23 cellular contexts compared by ENCODE assay signal in genomic region chr5:157187046-157187754, GRCh38. TPM values are rescaled to one million over a fixed set of nuclear protein-coding genes. Genes with fewer than 3 reads are reported as not detected.
DNase-seq lines count a peak whose midpoint lies in the region; ATAC-seq, FAIRE-seq and TF ChIP-seq lines count a peak whose summit lies in the region.
"Had no signal": no experiment of that assay in that cellular context is flagged by ENCODE, and none has a peak within 500 bp of the region (broad histone marks: within the 10 kb centered on the region; RNA-seq: fewer than 3 reads in every experiment).

No MANE protein-coding gene starts in this region.

- no peaks in the 10 kb centered on the region for H3K27me3 Mint-ChIP-seq in activated CD4-positive, alpha-beta T cell treated with anti-CD3 and anti-CD28 coated beads, Interleukin-2, amount 10 ng/mL, durations not matched to agents 24 days and 14 days
- no peaks in the 10 kb centered on the region for H3K27me3 Mint-ChIP-seq in activated T-helper 17 cell treated with anti-CD3 and anti-CD28 coated beads, Interleukin-2, amount 50 U/mL, for 72 hours
- peaks cover 0 to 4% (median 0%) of the 10 kb centered on the region in 3 donors for H3K27me3 Mint-ChIP-seq in immature natural killer cell (ENCODE audit: low read depth in 3 of 3)

- peak; percentile 6 for ATAC-seq in activated T-helper 17 cell treated with anti-CD3 and anti-CD28 coated beads, Interleukin-2, amount 50 U/mL, for 72 hours (replicated peaks)
- ATAC-seq: A549, esophagus mucosa, gastroesophageal sphincter, K562, left lobe of liver had no signal

- DNase-seq in activated CD4-positive, alpha-beta T cell treated with anti-CD3 and anti-CD28 coated beads, Interleukin-2, amount 10 ng/mL, durations not matched to agents 24 days and 14 days: no peak
- no peak for DNase-seq in activated CD4-positive, alpha-beta T cell treated with anti-CD3 and anti-CD28 coated beads, Interleukin-2, amount 50 U/mL, for 48 hours
- DNase-seq in GM12891 (ENCODE audit: insufficient read length, low spot score): no peak
- no peak for DNase-seq in immature natural killer cell
- DNase-seq in SW 1271 (lab: John Stamatoyannopoulos, UW): no peak
- no peak for DNase-seq in SHP77 treated with DMSO at 0.1 percent for 48 hours (lab: John Stamatoyannopoulos, UW)
- no peak for DNase-seq in T-helper 9 cell
- DNase-seq: amygdala; caudate nucleus; GF-D8; NCI-H2081; small intestine; stimulated activated CD4-positive, alpha-beta T cell treated with anti-CD3 and anti-CD28 coated beads, Interleukin-2, amount 100 ng/mL, for 48 hours had no signal

- peaks cover 3% of the 10 kb centered on the region for H3K9me3 Mint-ChIP-seq in activated CD4-positive, alpha-beta T cell treated with anti-CD3 and anti-CD28 coated beads, Interleukin-2, amount 10 ng/mL, durations not matched to agents 24 days and 14 days
- H3K9me3 Mint-ChIP-seq in activated T-helper 17 cell treated with anti-CD3 and anti-CD28 coated beads, Interleukin-2, amount 50 U/mL, for 72 hours: no peaks in the 10 kb centered on the region
- no peaks in the 10 kb centered on the region for H3K9me3 Mint-ChIP-seq in immature natural killer cell

- intact Hi-C loops in activated CD4-positive, alpha-beta T cell treated with anti-CD3 and anti-CD28 coated beads, Interleukin-2, amount 10 ng/mL, durations not matched to agents 24 days and 14 days (cut with micrococcal nuclease): loop anchor here (10.0 kb wide), 1 partner anchor 82 kb away; the partner anchor contains the start of gene HAVCR2

- H3K36me3 Mint-ChIP-seq in activated CD4-positive, alpha-beta T cell treated with anti-CD3 and anti-CD28 coated beads, Interleukin-2, amount 10 ng/mL, durations not matched to agents 24 days and 14 days (ENCODE audit: low read depth): peaks cover 86% of the 10 kb centered on the region
- peaks cover 100% of the 10 kb centered on the region for H3K36me3 Mint-ChIP-seq in activated T-helper 17 cell treated with anti-CD3 and anti-CD28 coated beads, Interleukin-2, amount 50 U/mL, for 72 hours (ENCODE audit: low read depth)
- peaks cover 35 to 42% (median 35%) of the 10 kb centered on the region in 3 donors for H3K36me3 Mint-ChIP-seq in immature natural killer cell

- TF ChIP-seq POLR2A in GM12891 (IDR thresholded peaks at IDR 0.05; ENCODE audit: low read depth, low read length): no peak

- H3K4me1 Mint-ChIP-seq in activated CD4-positive, alpha-beta T cell treated with anti-CD3 and anti-CD28 coated beads, Interleukin-2, amount 10 ng/mL, durations not matched to agents 24 days and 14 days: peaks cover 56% of the 10 kb centered on the region
- H3K4me1 Mint-ChIP-seq in activated T-helper 17 cell treated with anti-CD3 and anti-CD28 coated beads, Interleukin-2, amount 50 U/mL, for 72 hours: peaks cover 37% of the 10 kb centered on the region
- peaks cover 91 to 96% of the 10 kb centered on the region in 2 donors for H3K4me1 Mint-ChIP-seq in immature natural killer cell

- peak overlapping the region; percentile 83 for H3K4me3 Mint-ChIP-seq in activated CD4-positive, alpha-beta T cell treated with anti-CD3 and anti-CD28 coated beads, Interleukin-2, amount 10 ng/mL, durations not matched to agents 24 days and 14 days
- peak overlapping the region; percentile 84 for H3K4me3 Mint-ChIP-seq in activated T-helper 17 cell treated with anti-CD3 and anti-CD28 coated beads, Interleukin-2, amount 50 U/mL, for 72 hours
- peak overlapping the region; percentile 10 to 85 (median 66) for H3K4me3 Mint-ChIP-seq in immature natural killer cell

- FAIRE-seq in GM12891 (lab: Jason Lieb, UNC): peak; percentile 28
- FAIRE-seq: A549, GM19239, K562, small intestine had no signal

- peak overlapping the region; percentile 92 for H3K27ac Mint-ChIP-seq in activated CD4-positive, alpha-beta T cell treated with anti-CD3 and anti-CD28 coated beads, Interleukin-2, amount 10 ng/mL, durations not matched to agents 24 days and 14 days
- peak overlapping the region; percentile 72 for H3K27ac Mint-ChIP-seq in activated T-helper 17 cell treated with anti-CD3 and anti-CD28 coated beads, Interleukin-2, amount 50 U/mL, for 72 hours
- H3K27ac Mint-ChIP-seq in immature natural killer cell: peak overlapping the region; percentile 62 to 90 (median 74)

TF ChIP-seq in GM12891, 5 proteins besides CTCF, POLR2A, EP300 and RAD21:
- no peak for TF ChIP-seq POLR2AphosphoS5 (IDR thresholded peaks at IDR 0.05; ENCODE audit: low read depth, low read length)
- TF ChIP-seq PAX5 (IDR thresholded peaks at IDR 0.05; ENCODE audit: insufficient read depth, low read length, severe bottlenecking): no peak
- TF ChIP-seq TAF1 (IDR thresholded peaks at IDR 0.05; ENCODE audit: low read depth, low read length): no peak
- TF ChIP-seq POU2F2 (IDR thresholded peaks at IDR 0.05; ENCODE audit: low read depth, low read length): no peak
- TF ChIP-seq SPI1 (IDR thresholded peaks at IDR 0.05; ENCODE audit: low read depth, low read length): no peak

RNA-seq across cellular contexts. Expression of gene ITK, which starts 6.6 kb away (rescaled TPM):
- 230 and 237 TPM in 2 replicates for total RNA-seq in activated CD4-positive, alpha-beta T cell treated with anti-CD3 and anti-CD28 coated beads, Interleukin-2, amount 10 ng/mL, durations not matched to agents 24 days and 14 days
- 1.1 TPM for polyA plus RNA-seq in GM12891 (2012; ENCODE audit: low read depth, missing spikeins)
- total RNA-seq in activated T-helper 17 cell treated with anti-CD3 and anti-CD28 coated beads, Interleukin-2, amount 50 U/mL, for 72 hours: 100 to 1,000 TPM; 144 to 277 TPM
- 10 to 100 TPM; 38.5 to 71.9 (median 54.6) TPM for polyA plus RNA-seq in immature natural killer cell
- total RNA-seq: pulmonary artery endothelial cell had no signal
- polyA plus RNA-seq: A549, K562 had no signal

RNA-seq across cellular contexts. Expression of gene GARIN3, which starts 21.1 kb away (rescaled TPM):
- 0.19 and 0.36 TPM in 2 replicates for total RNA-seq in activated CD4-positive, alpha-beta T cell treated with anti-CD3 and anti-CD28 coated beads, Interleukin-2, amount 10 ng/mL, durations not matched to agents 24 days and 14 days
- polyA plus RNA-seq in GM12891 (2012; ENCODE audit: low read depth, missing spikeins): not detected
- total RNA-seq in activated T-helper 17 cell treated with anti-CD3 and anti-CD28 coated beads, Interleukin-2, amount 50 U/mL, for 72 hours: under 1 TPM; 0.09 to 0.85 TPM
- not detected for polyA plus RNA-seq in immature natural killer cell
- total RNA-seq: esophagus mucosa, gastroesophageal sphincter, K562, left lobe of liver, NCI-H460, pulmonary artery endothelial cell, urinary bladder had no signal
- polyA plus RNA-seq: A549, K562, small intestine, urinary bladder had no signal

RNA-seq across cellular contexts. Expression of gene MED7, which starts 44.5 kb away (rescaled TPM):
- total RNA-seq in activated CD4-positive, alpha-beta T cell treated with anti-CD3 and anti-CD28 coated beads, Interleukin-2, amount 10 ng/mL, durations not matched to agents 24 days and 14 days: 13.2 and 14.6 TPM in 2 replicates
- polyA plus RNA-seq in GM12891 (2012; ENCODE audit: low read depth, missing spikeins): 15.3 TPM
- total RNA-seq in activated T-helper 17 cell treated with anti-CD3 and anti-CD28 coated beads, Interleukin-2, amount 50 U/mL, for 72 hours: 10 to 100 TPM in 1 of 2 donors, 1 to 10 TPM in 1; 9.3 to 20.3 TPM
- polyA plus RNA-seq in immature natural killer cell: 10 to 100 TPM; 14.6 to 17.9 (median 16.7) TPM
